ENCODE assay signal across 10 cellular contexts in genomic region chr12:104956870-104957301, GRCh38. TPM values are rescaled to one million over a fixed set of nuclear protein-coding genes. Genes with fewer than 3 reads are reported as not detected.
DNase-seq lines count a peak whose midpoint lies in the region; ATAC-seq, FAIRE-seq and TF ChIP-seq lines count a peak whose summit lies in the region.
"Had no signal": no experiment of that assay in that cellular context is flagged by ENCODE, and none has a peak within 500 bp of the region (broad histone marks: within the 10 kb centered on the region; RNA-seq: fewer than 3 reads in every experiment).

No MANE protein-coding gene starts in this region.

- no peak overlapping the region for H3K27ac ChIP-seq in OCI-LY1 (ENCODE audit: low read depth, low read length, poor library complexity, severe bottlenecking)
- H3K27ac ChIP-seq in endothelial cell of umbilical vein (ENCODE audit: insufficient read depth, low read depth, low read length): no peak overlapping the region
- H3K27ac ChIP-seq in trophoblast cell (ENCODE audit: low read depth, low read length): no peak overlapping the region
- H3K27ac ChIP-seq: HL-60 had no signal

- no peak overlapping the region for H3K18ac ChIP-seq in trophoblast cell (ENCODE audit: low read length)

- H3K4me2 ChIP-seq in OCI-LY1 (ENCODE audit: low read length): peak overlapping the region; percentile 67
- H3K4me2 ChIP-seq in endothelial cell of umbilical vein (ENCODE audit: insufficient read depth, low read length): peak overlapping the region; percentile 93
- peak overlapping the region; percentile 94 for H3K4me2 ChIP-seq in skeletal muscle satellite cell (ENCODE audit: low read length)
- H3K4me2 ChIP-seq in trophoblast cell (ENCODE audit: low read length): no peak overlapping the region

- no peak overlapping the region for H3K14ac ChIP-seq in trophoblast cell (ENCODE audit: low read length)

- no peak for FAIRE-seq in endothelial cell of umbilical vein (lab: Jason Lieb, UNC)
- FAIRE-seq: islet of Langerhans had no signal

- H3K79me1 ChIP-seq in trophoblast cell (ENCODE audit: low read length): peaks cover 7% of the 10 kb centered on the region

- POLR2A ChIA-PET in endothelial cell of umbilical vein (lab: Charles Lee): no interaction called here

- H3K27me3 ChIP-seq in OCI-LY1 (ENCODE audit: insufficient read depth, low read length) (no peaks in the 10 kb centered on the region), endothelial cell of umbilical vein (ENCODE audit: control insufficient read depth in 2 of 2, insufficient read depth in 2 of 2, low read length in 2 of 2) (no peaks in the 10 kb centered on the region), skeletal muscle satellite cell (ENCODE audit: control insufficient read depth, insufficient read depth, low read length) (peaks cover 19% of the 10 kb centered on the region), trophoblast cell (ENCODE audit: insufficient read depth, low read length) (peaks cover 2% of the 10 kb centered on the region)

- no peak for ATAC-seq in GM19324 (IDR thresholded peaks at IDR 0.05; ENCODE audit: low FRiP score, unreplicated experiment)

- H3K9me1 ChIP-seq in endothelial cell of umbilical vein (replicated peaks; ENCODE audit: control insufficient read depth, extremely low read depth, insufficient read depth, low read length): no peaks in the 10 kb centered on the region

- H3K9ac ChIP-seq in OCI-LY1 (ENCODE audit: low read length) (no peak overlapping the region), endothelial cell of umbilical vein (replicated peaks; ENCODE audit: extremely low read depth, insufficient read depth, low read length) (no peak overlapping the region), skeletal muscle satellite cell (ENCODE audit: low read depth, low read length) (no peak overlapping the region), trophoblast cell (ENCODE audit: low read length) (no peak overlapping the region)

- H2BK12ac ChIP-seq in trophoblast cell (ENCODE audit: low read length): no peak overlapping the region

- H4K8ac ChIP-seq in trophoblast cell (ENCODE audit: low read depth, low read length): no peak overlapping the region

- no peaks in the 10 kb centered on the region for H3K9me2 ChIP-seq in OCI-LY1 (ENCODE audit: low read depth, low read length)

- no peak overlapping the region for H4K12ac ChIP-seq in trophoblast cell (ENCODE audit: low read depth, low read length)

- H3K23ac ChIP-seq in trophoblast cell (ENCODE audit: low read length): no peak overlapping the region

- no CpG with 5 or more reads among the region's 7 CpGs for WGBS in trophoblast cell (ENCODE audit: extremely low coverage, insufficient coverage, insufficient read length)

- no peak overlapping the region for H2AK5ac ChIP-seq in trophoblast cell (ENCODE audit: low read length)

- TF ChIP-seq CTCF in OCI-LY1 (IDR thresholded peaks at IDR 0.05; ENCODE audit: low read length) (no peak), endothelial cell of umbilical vein (IDR thresholded peaks at IDR 0.05; ENCODE audit: extremely low read depth in 1 of 2, insufficient read depth in 1 of 2, low read depth in 1 of 2, low read length in 2 of 2) (no peak)

- TF ChIP-seq POLR2A in endothelial cell of umbilical vein (IDR thresholded peaks at IDR 0.05; ENCODE audit: low read depth, low read length): no peak

- no peaks in the 10 kb centered on the region for H3F3A ChIP-seq in OCI-LY1 (ENCODE audit: insufficient read depth, low read length)

- H3K4me3 ChIP-seq in OCI-LY1 (ENCODE audit: low read depth, low read length, poor library complexity, severe bottlenecking) (peak overlapping the region; percentile 83), endothelial cell of umbilical vein (replicated peaks in 1 of 3; ENCODE audit: insufficient read depth in 1 of 3, low read depth in 1 of 3, low read length in 3 of 3) (no peak overlapping the region), skeletal muscle satellite cell (ENCODE audit: low read length) (peak overlapping the region; percentile 79), trophoblast cell (ENCODE audit: low read depth, low read length) (no peak overlapping the region)

- peak; percentile 31 for DNase-seq in NCI-H1092 treated with DMSO at 0.1 percent for 48 hours (lab: John Stamatoyannopoulos, UW)
- DNase-seq in NCI-H1092 (lab: John Stamatoyannopoulos, UW): no peak
- no peak for DNase-seq in endothelial cell of umbilical vein (ENCODE audit: low read depth, low spot score)
- no peak for DNase-seq in DMS114 treated with DMSO at 0.1 percent for 48 hours (lab: John Stamatoyannopoulos, UW; ENCODE audit: unreplicated experiment)
- no peak for DNase-seq in trophoblast cell

- no peak overlapping the region for H2BK5ac ChIP-seq in trophoblast cell (ENCODE audit: low read depth, low read length, poor library complexity)

- no peak overlapping the region for H2AFZ ChIP-seq in OCI-LY1 (ENCODE audit: low read length)
- no peak overlapping the region for H2AFZ ChIP-seq in endothelial cell of umbilical vein (ENCODE audit: low read depth, low read length)
- H2AFZ ChIP-seq in trophoblast cell (ENCODE audit: insufficient read depth, low read length, poor library complexity): no peak overlapping the region

- dilution Hi-C loops in endothelial cell of umbilical vein (cut with MboI; ENCODE audit: extremely low pct_ligation_motif_present, low sequenced_read_pairs): no loop called here

- H3K79me2 ChIP-seq in OCI-LY1 (ENCODE audit: insufficient read depth, low read length) (no peaks in the 10 kb centered on the region), endothelial cell of umbilical vein (ENCODE audit: control insufficient read depth, insufficient read depth, low read length) (no peaks in the 10 kb centered on the region), trophoblast cell (ENCODE audit: control insufficient read depth, insufficient read depth, low read length, poor library complexity) (peaks cover 2% of the 10 kb centered on the region)

- H2BK120ac ChIP-seq in trophoblast cell (ENCODE audit: insufficient read depth, low read length, poor library complexity): no peak overlapping the region

- intact Hi-C loops in endothelial cell of umbilical vein (cut with micrococcal nuclease): loop anchor here (5.0 kb wide), 2 partner anchors 95 to 585 kb away; no protein-coding TSS in a partner anchor

- H3K4me1 ChIP-seq in OCI-LY1 (ENCODE audit: insufficient read depth, low read length, severe bottlenecking): peaks cover 16% of the 10 kb centered on the region
- H3K4me1 ChIP-seq in endothelial cell of umbilical vein (ENCODE audit: control insufficient read depth, extremely low read depth, insufficient read depth, low read length): peaks cover 35% of the 10 kb centered on the region
- peaks cover 32% of the 10 kb centered on the region for H3K4me1 ChIP-seq in skeletal muscle satellite cell (ENCODE audit: control insufficient read depth, insufficient read depth, low read length)
- H3K4me1 ChIP-seq in trophoblast cell (ENCODE audit: control insufficient read depth in 1 of 2, insufficient read depth in 2 of 2, low read length in 2 of 2): no peaks in the 10 kb centered on the region

- CTCF ChIA-PET in endothelial cell of umbilical vein (lab: Charles Lee): interaction anchor here (1.1 to 3.2 kb wide), 4 partner anchors 9 to 575 kb away, joined by 3 to 23 read pairs (median 4); no protein-coding TSS in a partner anchor

- no peak overlapping the region for H3K4ac ChIP-seq in trophoblast cell (ENCODE audit: low read depth, low read length)

- H3K36me3 ChIP-seq in OCI-LY1 (ENCODE audit: insufficient read depth, low read length) (no peaks in the 10 kb centered on the region), endothelial cell of umbilical vein (ENCODE audit: control insufficient read depth in 2 of 2, extremely low read depth in 1 of 2, insufficient read depth in 2 of 2, low read length in 2 of 2) (no peaks in the 10 kb centered on the region), skeletal muscle satellite cell (ENCODE audit: insufficient read depth, low read length) (no peaks in the 10 kb centered on the region), trophoblast cell (ENCODE audit: control insufficient read depth in 1 of 2, insufficient read depth in 2 of 2, low read length in 2 of 2) (no peaks in the 10 kb centered on the region)

- TSS peak; percentile 40 for BruUV-seq in endothelial cell of umbilical vein (replicated peaks; lab: Mats Ljungman, UMichigan)

- H3K9me3 ChIP-seq in OCI-LY1 (ENCODE audit: low read length) (no peaks in the 10 kb centered on the region), endothelial cell of umbilical vein (replicated peaks; ENCODE audit: control insufficient read depth, insufficient read depth, low read length) (no peaks in the 10 kb centered on the region), skeletal muscle satellite cell (replicated peaks; ENCODE audit: low read length) (no peaks in the 10 kb centered on the region), trophoblast cell (ENCODE audit: insufficient read depth, low read depth, low read length) (no peaks in the 10 kb centered on the region)

- H4K91ac ChIP-seq in trophoblast cell (ENCODE audit: low read depth, low read length): no peak overlapping the region

- no peaks in the 10 kb centered on the region for H4K20me1 ChIP-seq in OCI-LY1 (ENCODE audit: insufficient read depth, low read length)
- H4K20me1 ChIP-seq in endothelial cell of umbilical vein (replicated peaks; ENCODE audit: control insufficient read depth, extremely low read depth, insufficient read depth, low read length): no peaks in the 10 kb centered on the region

RNA-seq across cellular contexts. Expression of gene SLC41A2, which starts 1.2 kb away (rescaled TPM):
- 7.5 and 8.0 TPM in 2 replicates for total RNA-seq in endothelial cell of umbilical vein
- 0.97 and 1.7 TPM in 2 replicates for polyA plus RNA-seq in endothelial cell of umbilical vein
- 1.3 TPM in 2 replicates for polyA plus RNA-seq in endothelial cell of umbilical vein (2011; cell fraction: cytosol; rRNA removed)
- polyA plus RNA-seq in endothelial cell of umbilical vein (2011; cell fraction: nucleus; rRNA removed): 1.9 and 2.4 TPM in 2 replicates
- 6.7 and 10.8 TPM in 2 replicates for polyA plus RNA-seq in endothelial cell of umbilical vein (2012)
- polyA minus RNA-seq in endothelial cell of umbilical vein: 4.9 and 8.9 TPM in 2 replicates
- 6.6 TPM for polyA minus RNA-seq in endothelial cell of umbilical vein (2011; cell fraction: cytosol; rRNA and poly(A)+ RNA removed)
- 11.3 and 11.9 TPM in 2 replicates for polyA minus RNA-seq in endothelial cell of umbilical vein (2011; cell fraction: nucleus; rRNA and poly(A)+ RNA removed)
- 20.8 and 22.6 TPM in 2 replicates for total RNA-seq in skeletal muscle satellite cell (2012; rRNA removed)
- polyA plus RNA-seq in trophoblast cell (2013): 7.4 and 8.6 TPM in 2 replicates

RNA-seq across cellular contexts. Expression of gene NOPCHAP1, which starts 29.2 kb away (rescaled TPM):
- total RNA-seq in endothelial cell of umbilical vein: 17.8 and 18.2 TPM in 2 replicates
- 5.1 and 6.1 TPM in 2 replicates for polyA plus RNA-seq in endothelial cell of umbilical vein
- polyA plus RNA-seq in endothelial cell of umbilical vein (2011; cell fraction: cytosol; rRNA removed): 12.3 and 12.8 TPM in 2 replicates
- 5.2 and 5.9 TPM in 2 replicates for polyA plus RNA-seq in endothelial cell of umbilical vein (2011; cell fraction: nucleus; rRNA removed)
- 31.0 and 36.3 TPM in 2 replicates for polyA plus RNA-seq in endothelial cell of umbilical vein (2012)
- 2.7 and 2.9 TPM in 2 replicates for polyA minus RNA-seq in endothelial cell of umbilical vein
- polyA minus RNA-seq in endothelial cell of umbilical vein (2011; cell fraction: cytosol; rRNA and poly(A)+ RNA removed): 7.8 TPM
- 1.9 and 3.3 TPM in 2 replicates for polyA minus RNA-seq in endothelial cell of umbilical vein (2011; cell fraction: nucleus; rRNA and poly(A)+ RNA removed)
- total RNA-seq in skeletal muscle satellite cell (2012; rRNA removed): 8.9 and 14.2 TPM in 2 replicates
- polyA plus RNA-seq in trophoblast cell (2013): 25.3 and 26.0 TPM in 2 replicates

Comparison
In these comparisons a context has a peak if more than half of its experiments do, and no peak if none do; other contexts are left out.
1. H3K4me3 ChIP-seq: peak in OCI-LY1 (single experiment) and skeletal muscle satellite cell (single experiment); none in endothelial cell of umbilical vein (0 of 3) and trophoblast cell (single experiment).